8 cellular contexts compared by ENCODE assay signal in the genomic region with DNA sequence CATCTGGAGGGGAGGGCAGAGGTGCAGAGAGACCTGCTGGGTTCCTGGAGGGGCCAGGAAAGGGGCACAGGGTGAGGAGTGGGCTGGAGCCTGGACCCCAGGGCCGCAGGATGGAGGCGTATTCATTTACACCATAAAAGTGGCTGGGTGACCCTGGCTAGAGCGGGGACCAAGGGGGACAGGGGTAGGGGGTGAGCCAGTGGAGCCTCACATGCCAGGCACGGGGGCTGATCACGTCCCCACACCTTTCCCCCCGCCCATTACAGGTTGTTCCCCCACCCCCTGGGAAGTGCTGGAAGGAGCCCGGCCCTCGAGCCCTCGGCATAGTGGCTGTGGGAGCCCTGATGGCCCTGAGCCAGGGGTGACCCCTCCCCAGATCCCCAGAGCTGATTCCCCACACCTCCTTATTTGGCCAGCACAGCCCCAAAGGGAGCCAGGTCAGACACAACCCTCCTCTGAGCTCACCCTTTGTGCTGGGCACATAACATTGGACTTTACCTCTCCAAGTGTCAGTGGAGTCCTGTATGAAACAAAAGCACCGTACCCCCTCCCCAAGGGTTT. TPM values are rescaled to one million over a fixed set of nuclear protein-coding genes. Genes with fewer than 3 reads are reported as not detected.
A peak's percentile ranks its signal among the peaks of the same experiment; 100 is the strongest.
DNase-seq lines count a peak whose midpoint lies in the region; ATAC-seq and TF ChIP-seq lines count a peak whose summit lies in the region.

No MANE protein-coding gene starts in this region.

- H3K36me3 ChIP-seq in DND-41 (ENCODE audit: insufficient read depth, low read length) (peaks cover 5% of the 10 kb centered on the region), MG63 (0 out of 2 replicates have a peak, but pooled peaks cover under 1% of the 10 kb centered on the region), endodermal cell (ENCODE audit: control insufficient read depth, insufficient read depth, low read length) (no peaks in the 10 kb centered on the region), trophoblast cell (ENCODE audit: control insufficient read depth in 1 of 2, insufficient read depth in 2 of 2, low read length in 2 of 2) (peaks cover 29 to 33% of the 10 kb centered on the region in 2 experiments)

- no peaks in the 10 kb centered on the region; the same call in 1 of the 2 replicates for H4K20me1 ChIP-seq in DND-41 (ENCODE audit: insufficient read depth, low read length)

- H3K9me3 ChIP-seq in DND-41 (ENCODE audit: insufficient read depth, low read length, severe bottlenecking) = no peaks in the 10 kb centered on the region
- no peaks in the 10 kb centered on the region for H3K9me3 ChIP-seq in MG63
- H3K9me3 ChIP-seq in endodermal cell (ENCODE audit: control insufficient read depth, low read length) = no peaks in the 10 kb centered on the region
- H3K9me3 ChIP-seq in trophoblast cell (ENCODE audit: insufficient read depth, low read depth, low read length) = no peaks in the 10 kb centered on the region

- no peak for ATAC-seq in DND-41 (ENCODE audit: insufficient read depth, low read depth)
- no peak for ATAC-seq in HG03520 (IDR thresholded peaks at IDR 0.05; ENCODE audit: unreplicated experiment)

- H3K36me3 Mint-ChIP-seq in endodermal cell (ENCODE audit: low read depth) = peaks cover under 1% of the 10 kb centered on the region

- H3K27ac Mint-ChIP-seq in endodermal cell = peak overlapping the region; percentile 61

- H3K18ac ChIP-seq in trophoblast cell (ENCODE audit: low read length) = peak overlapping the region; percentile 9

- peak overlapping the region; percentile 21 for H2AK5ac ChIP-seq in trophoblast cell (ENCODE audit: low read length)

- H4K91ac ChIP-seq in trophoblast cell (ENCODE audit: low read depth, low read length) = peak overlapping the region; percentile 87

- H3K4ac ChIP-seq in trophoblast cell (ENCODE audit: low read depth, low read length) = no peak overlapping the region

- H3K79me2 ChIP-seq in DND-41 (ENCODE audit: insufficient read depth, low read length) (no peaks in the 10 kb centered on the region), trophoblast cell (ENCODE audit: control insufficient read depth, insufficient read depth, low read length, poor library complexity) (peaks cover 4% of the 10 kb centered on the region)

- no peak overlapping the region for H3K23ac ChIP-seq in trophoblast cell (ENCODE audit: low read length)

- H3K79me1 ChIP-seq in trophoblast cell (ENCODE audit: low read length) = peaks cover 17% of the 10 kb centered on the region

- peak overlapping the region; percentile 8 for H2BK120ac ChIP-seq in trophoblast cell (ENCODE audit: insufficient read depth, low read length, poor library complexity)

- no peak overlapping the region for H3K4me2 ChIP-seq in DND-41 (ENCODE audit: insufficient read depth, low read length)
- H3K4me2 ChIP-seq in trophoblast cell (ENCODE audit: low read length) = peak overlapping the region; percentile 68

- H3K4me3 ChIP-seq in DND-41 (ENCODE audit: low read depth in 1 of 2, low read length in 2 of 2) = no peak overlapping the region
- H3K4me3 ChIP-seq in MG63 = peak overlapping the region; percentile 57
- peak overlapping the region; percentile 71 for H3K4me3 ChIP-seq in endodermal cell (ENCODE audit: low read length)
- H3K4me3 ChIP-seq in trophoblast cell (ENCODE audit: low read depth, low read length) = no peak overlapping the region

- DNase-seq in DND-41 = no peak
- DNase-seq in MG63 = no peak
- DNase-seq in endodermal cell = peak; percentile 61
- DNase-seq in trophoblast cell = no peak
- no peak for DNase-seq in GDM1 (lab: John Stamatoyannopoulos, UW)
- no peak for DNase-seq in GM03348 (ENCODE audit: low spot score)
- DNase-seq in NCI-H1417 (lab: John Stamatoyannopoulos, UW) = no peak

- H3K4me1 ChIP-seq in DND-41 (ENCODE audit: insufficient read depth, low read length) (peaks cover 11% of the 10 kb centered on the region), endodermal cell (ENCODE audit: control insufficient read depth, insufficient read depth, low read length) (peaks cover 9% of the 10 kb centered on the region), trophoblast cell (ENCODE audit: control insufficient read depth in 1 of 2, insufficient read depth in 2 of 2, low read length in 2 of 2) (peaks cover 18 to 21% of the 10 kb centered on the region in 2 experiments)

- H4K8ac ChIP-seq in trophoblast cell (ENCODE audit: low read depth, low read length) = peak overlapping the region; percentile 32

- peaks cover 3% of the 10 kb centered on the region for H3K4me1 Mint-ChIP-seq in endodermal cell

- no peaks in the 10 kb centered on the region for H3K27me3 Mint-ChIP-seq in endodermal cell (ENCODE audit: insufficient read depth)

- peak overlapping the region; percentile 16; the same call in 1 of the 2 replicates for H2AFZ ChIP-seq in DND-41 (ENCODE audit: low read depth, low read length)
- H2AFZ ChIP-seq in trophoblast cell (ENCODE audit: insufficient read depth, low read length, poor library complexity) = no peak overlapping the region

- H3K27ac ChIP-seq in DND-41 (ENCODE audit: low read length) = no peak overlapping the region
- no peak overlapping the region for H3K27ac ChIP-seq in endodermal cell (ENCODE audit: low read depth, low read length)
- peak overlapping the region; percentile 65 for H3K27ac ChIP-seq in trophoblast cell (ENCODE audit: low read depth, low read length)

- H3K4me3 Mint-ChIP-seq in endodermal cell = peak overlapping the region; percentile 52

- TF ChIP-seq CTCF in DND-41 (IDR thresholded peaks at IDR 0.05; ENCODE audit: borderline replicate concordance, extremely low read depth, low read length, poor library complexity, severe bottlenecking) = no peak
- TF ChIP-seq CTCF in endodermal cell (conservative IDR thresholded peaks at IDR 0.05) = no peak

- H3K9me3 Mint-ChIP-seq in endodermal cell = no peaks in the 10 kb centered on the region

- no peak overlapping the region for H4K12ac ChIP-seq in trophoblast cell (ENCODE audit: low read depth, low read length)

- H3K9ac ChIP-seq in DND-41 (ENCODE audit: low read depth, low read length) = no peak overlapping the region
- H3K9ac ChIP-seq in endodermal cell (ENCODE audit: extremely low read depth, low read length, poor library complexity, severe bottlenecking) = peak overlapping the region; percentile 1
- no peak overlapping the region for H3K9ac ChIP-seq in trophoblast cell (ENCODE audit: low read length)

- H3K14ac ChIP-seq in trophoblast cell (ENCODE audit: low read length) = no peak overlapping the region

- H3K27me3 ChIP-seq in DND-41 (ENCODE audit: insufficient read depth, low read length, poor library complexity) (no peaks in the 10 kb centered on the region), MG63 (no peaks in the 10 kb centered on the region), endodermal cell (ENCODE audit: control insufficient read depth, insufficient read depth, low read length, poor library complexity, severe bottlenecking) (no peaks in the 10 kb centered on the region), trophoblast cell (ENCODE audit: insufficient read depth, low read length) (no peaks in the 10 kb centered on the region)

- no peak overlapping the region for H2BK5ac ChIP-seq in trophoblast cell (ENCODE audit: low read depth, low read length, poor library complexity)

- 88% methylated on average over 10 of the region's 10 CpGs; no CpG with 5 or more reads in 1 of the 2 experiments for whole genome bisulfite sequencing in endodermal cell (ENCODE audit: insufficient coverage in 1 of 2, insufficient read length in 1 of 2), 2 experiments
- WGBS in trophoblast cell (ENCODE audit: extremely low coverage, insufficient coverage, insufficient read length) = no CpG with 5 or more reads among the region's 10 CpGs

- H2BK12ac ChIP-seq in trophoblast cell (ENCODE audit: low read length) = no peak overlapping the region

RNA-seq across cellular contexts. Expression of a gene that starts 0.8 kb away (rescaled TPM):
- total RNA-seq in MG63 (2014; rRNA removed; shearing (Covaris generic); ENCODE audit: low replicate concordance) = 26.4 and 36.9 TPM in 2 replicates
- 10 to 100 TPM; 61.6 to 70.4 TPM for total RNA-seq in endodermal cell
- 19.0 TPM for polyA plus RNA-seq in endodermal cell (2013, experiment 1 of 2)
- 18.5 TPM for polyA plus RNA-seq in endodermal cell (2013, experiment 2 of 2)
- 43.6 and 47.2 TPM in 2 replicates for polyA plus RNA-seq in trophoblast cell (2013)

RNA-seq across cellular contexts. Expression of a gene that starts 9.1 kb away (rescaled TPM):
- total RNA-seq in MG63 (2014; rRNA removed; shearing (Covaris generic); ENCODE audit: low replicate concordance) = 218 and 256 TPM in 2 replicates
- 100 to 1,000 TPM; 150 to 168 TPM for total RNA-seq in endodermal cell
- 151 TPM for polyA plus RNA-seq in endodermal cell (2013, experiment 1 of 2)
- 145 TPM for polyA plus RNA-seq in endodermal cell (2013, experiment 2 of 2)
- 81.4 and 85.8 TPM in 2 replicates for polyA plus RNA-seq in trophoblast cell (2013)

RNA-seq across cellular contexts. Expression of a gene that starts 29.5 kb away (rescaled TPM):
- 7.5 and 14.0 TPM in 2 replicates for total RNA-seq in MG63 (2014; rRNA removed; shearing (Covaris generic); ENCODE audit: low replicate concordance)
- under 1 TPM in 1 of 2 donors, not detected in 1; 0.11 TPM for total RNA-seq in endodermal cell
- polyA plus RNA-seq in endodermal cell (2013, experiment 1 of 2) = 0.64 TPM
- polyA plus RNA-seq in endodermal cell (2013, experiment 2 of 2) = 0.41 TPM
- 0.42 TPM in 2 replicates for polyA plus RNA-seq in trophoblast cell (2013)

RNA-seq across cellular contexts. Expression of a gene that starts 35.7 kb away (rescaled TPM):
- 21.0 and 37.7 TPM in 2 replicates for total RNA-seq in MG63 (2014; rRNA removed; shearing (Covaris generic); ENCODE audit: low replicate concordance)
- 10 to 100 TPM; 27.1 to 32.0 TPM for total RNA-seq in endodermal cell
- 13.6 TPM for polyA plus RNA-seq in endodermal cell (2013, experiment 1 of 2)
- 10.8 TPM for polyA plus RNA-seq in endodermal cell (2013, experiment 2 of 2)
- 6.6 and 7.0 TPM in 2 replicates for polyA plus RNA-seq in trophoblast cell (2013)

Comparison
In these comparisons a context has a peak if more than half of its experiments do, and no peak if none do; other contexts are left out.
1. H3K4me3 ChIP-seq: peak in MG63 (single experiment) and endodermal cell (single experiment); none in DND-41 (0 of 2) and trophoblast cell (single experiment).